Comparison of ENCODE assay signal across 11 cellular contexts in genomic region chr1:198756470-198756869, GRCh38.
DNase-seq lines count a peak whose midpoint lies in the region; ATAC-seq, FAIRE-seq and TF ChIP-seq lines count a peak whose summit lies in the region.
"Had no signal": no experiment of that assay in that cellular context is flagged by ENCODE, and none has a peak within 500 bp of the region (broad histone marks: within the 10 kb centered on the region; RNA-seq: fewer than 3 reads in every experiment).

No MANE protein-coding gene starts in this region.

- no peak overlapping the region for H2AFZ ChIP-seq in KMS-11 (ENCODE audit: low read depth)
- H2AFZ ChIP-seq: parathyroid adenoma had no signal

- no peak overlapping the region for H3K27ac ChIP-seq in CD8-positive, alpha-beta T cell (ENCODE audit: low read depth, low read length)
- no peak overlapping the region for H3K27ac ChIP-seq in KMS-11
- no peak overlapping the region for H3K27ac ChIP-seq in lower lobe of right lung
- no peak overlapping the region for H3K27ac ChIP-seq in small intestine (ENCODE audit: low read depth in 1 of 2, low read length in 1 of 2)
- H3K27ac ChIP-seq: parathyroid adenoma had no signal

- H3K4me1 ChIP-seq in CD8-positive, alpha-beta T cell (ENCODE audit: insufficient read depth, low read length) = no peaks in the 10 kb centered on the region
- H3K4me1 ChIP-seq in KMS-11 (ENCODE audit: low read depth, poor library complexity, severe bottlenecking) = no peaks in the 10 kb centered on the region
- no peaks in the 10 kb centered on the region for H3K4me1 ChIP-seq in lower lobe of right lung
- no peaks in the 10 kb centered on the region for H3K4me1 ChIP-seq in small intestine (ENCODE audit: control insufficient read depth in 2 of 2, insufficient read depth in 1 of 2, low read depth in 1 of 2, low read length in 1 of 2)
- H3K4me1 ChIP-seq: parathyroid adenoma had no signal

- H3K9me3 ChIP-seq in CD8-positive, alpha-beta T cell (ENCODE audit: low read length) = no peaks in the 10 kb centered on the region
- H3K9me3 ChIP-seq in lower lobe of right lung (no peaks in the 10 kb centered on the region), small intestine (ENCODE audit: control insufficient read depth, low read depth) (no peaks in the 10 kb centered on the region)

- H3K4me3 ChIP-seq in CD8-positive, alpha-beta T cell (ENCODE audit: low read depth, low read length) = no peak overlapping the region
- H3K4me3 ChIP-seq in KMS-11 (IDR thresholded peaks at IDR 0.05; ENCODE audit: insufficient read depth, low read depth, low read length) (no peak overlapping the region), lower lobe of right lung (no peak overlapping the region), small intestine (ENCODE audit: low read depth in 1 of 2, low read length in 2 of 2) (no peak overlapping the region)

- no peak for TF ChIP-seq CTCF in CD8-positive, alpha-beta T cell (IDR thresholded peaks at IDR 0.05)
- peak; percentile 61; the same call in 1 of the 2 replicates for TF ChIP-seq CTCF in KMS-11 (conservative IDR thresholded peaks at IDR 0.05; ENCODE audit: low read depth, low read length)
- TF ChIP-seq CTCF in lower lobe of right lung (IDR thresholded peaks at IDR 0.05) = peak; percentile 42

- H3K4me3 Mint-ChIP-seq in CD8-positive, alpha-beta T cell = no peak overlapping the region
- H3K4me3 Mint-ChIP-seq in activated naive CD8-positive, alpha-beta T cell treated with anti-CD3 and anti-CD28 coated beads for 36 hours = no peak overlapping the region
- H3K4me3 Mint-ChIP-seq: stimulated activated naive CD8-positive, alpha-beta T cell treated with anti-CD3 and anti-CD28 coated beads, Interleukin-15, amount 100 ng/mL, for 72 hours had no signal

- H3K36me3 Mint-ChIP-seq in CD8-positive, alpha-beta T cell = peaks cover 47% of the 10 kb centered on the region
- H3K36me3 Mint-ChIP-seq in activated naive CD8-positive, alpha-beta T cell treated with anti-CD3 and anti-CD28 coated beads for 36 hours = peaks cover 43% of the 10 kb centered on the region

- peaks cover 2% of the 10 kb centered on the region for H3K9me3 Mint-ChIP-seq in CD8-positive, alpha-beta T cell
- H3K9me3 Mint-ChIP-seq in activated naive CD8-positive, alpha-beta T cell treated with anti-CD3 and anti-CD28 coated beads for 36 hours = peaks cover 4% of the 10 kb centered on the region
- H3K9me3 Mint-ChIP-seq: stimulated activated naive CD8-positive, alpha-beta T cell treated with anti-CD3 and anti-CD28 coated beads, Interleukin-15, amount 100 ng/mL, for 72 hours had no signal

- H3K9ac ChIP-seq in KMS-11 = no peak overlapping the region
- H3K9ac ChIP-seq: parathyroid adenoma had no signal

- H3K27ac Mint-ChIP-seq in CD8-positive, alpha-beta T cell = no peak overlapping the region
- H3K27ac Mint-ChIP-seq in activated naive CD8-positive, alpha-beta T cell treated with anti-CD3 and anti-CD28 coated beads for 36 hours = peak overlapping the region; percentile 72

- H3K79me2 ChIP-seq in KMS-11 (ENCODE audit: insufficient read depth, low read depth) = no peaks in the 10 kb centered on the region
- H3K79me2 ChIP-seq: parathyroid adenoma had no signal

- peaks cover 24% of the 10 kb centered on the region for H3K4me1 Mint-ChIP-seq in CD8-positive, alpha-beta T cell (ENCODE audit: low read depth)
- H3K4me1 Mint-ChIP-seq in activated naive CD8-positive, alpha-beta T cell treated with anti-CD3 and anti-CD28 coated beads for 36 hours = peaks cover 13% of the 10 kb centered on the region

- H3K4me2 ChIP-seq in KMS-11 = no peak overlapping the region

- FAIRE-seq in small intestine (lab: Jason Lieb, UNC) = no peak

- no peaks in the 10 kb centered on the region for H4K20me1 ChIP-seq in KMS-11 (ENCODE audit: insufficient read depth)

- peak; percentile 30 for ATAC-seq in CD8-positive, alpha-beta T cell
- ATAC-seq in lower lobe of right lung = peak in 1 of 2 donors; percentile 64
- no peak for ATAC-seq in HG03025 (IDR thresholded peaks at IDR 0.05; ENCODE audit: low FRiP score, unreplicated experiment)
- ATAC-seq: stimulated activated naive CD8-positive, alpha-beta T cell treated with anti-CD3 and anti-CD28 coated beads, Interleukin-15, amount 100 ng/mL, for 72 hours had no signal

- CTCF ChIA-PET in CD8-positive, alpha-beta T cell (lab: Charles Lee) = interaction anchor here (1.6 to 2.1 kb wide), 2 partner anchors 356 to 486 kb away, joined by 6 to 16 read pairs; no protein-coding TSS in a partner anchor

- POLR2A ChIA-PET in CD8-positive, alpha-beta T cell (lab: Charles Lee) = interaction anchor here (1.2 kb wide), 1 partner anchor 12 kb away, joined by 5 read pairs; no protein-coding TSS in a partner anchor

- DNase-seq in CD8-positive, alpha-beta T cell = no peak
- DNase-seq in activated naive CD8-positive, alpha-beta T cell treated with anti-CD3 and anti-CD28 coated beads for 36 hours = no peak
- DNase-seq in lower lobe of right lung (no peak), HuH-7 (ENCODE audit: low spot score) (no peak), small intestine (no peak)
- no peak for DNase-seq in activated CD4-positive, CD25-positive, alpha-beta regulatory T cell (lab: John Stamatoyannopoulos, UW)
- DNase-seq: stimulated activated naive CD8-positive, alpha-beta T cell treated with anti-CD3 and anti-CD28 coated beads, Interleukin-15, amount 100 ng/mL, for 72 hours; T-helper 1 cell had no signal

- no peaks in the 10 kb centered on the region for H3K27me3 ChIP-seq in CD8-positive, alpha-beta T cell (ENCODE audit: insufficient read depth, low read length)
- no peaks in the 10 kb centered on the region for H3K27me3 ChIP-seq in KMS-11 (ENCODE audit: insufficient read depth, low read depth)
- H3K27me3 ChIP-seq in lower lobe of right lung (ENCODE audit: low read depth) = no peaks in the 10 kb centered on the region
- H3K27me3 ChIP-seq in small intestine (ENCODE audit: control insufficient read depth in 2 of 2, insufficient read depth in 2 of 2, low read length in 2 of 2) = no peaks in the 10 kb centered on the region

- peaks cover 39% of the 10 kb centered on the region for H3K36me3 ChIP-seq in CD8-positive, alpha-beta T cell (ENCODE audit: insufficient read depth, low read length)
- H3K36me3 ChIP-seq in KMS-11 (ENCODE audit: insufficient read depth) (no peaks in the 10 kb centered on the region), lower lobe of right lung (peaks cover 9% of the 10 kb centered on the region), small intestine (ENCODE audit: control insufficient read depth in 2 of 2, insufficient read depth in 2 of 2, low read length in 2 of 2) (no peaks in the 10 kb centered on the region)

- H3K27me3 Mint-ChIP-seq in CD8-positive, alpha-beta T cell (ENCODE audit: low read depth) = no peaks in the 10 kb centered on the region
- no peaks in the 10 kb centered on the region for H3K27me3 Mint-ChIP-seq in activated naive CD8-positive, alpha-beta T cell treated with anti-CD3 and anti-CD28 coated beads for 36 hours
- H3K27me3 Mint-ChIP-seq: stimulated activated naive CD8-positive, alpha-beta T cell treated with anti-CD3 and anti-CD28 coated beads, Interleukin-15, amount 100 ng/mL, for 72 hours had no signal

- intact Hi-C loops in CD8-positive, alpha-beta T cell (cut with DNase I, micrococcal nuclease) = loop anchor here (5.0 kb wide), 3 partner anchors 181 to 486 kb away; no protein-coding TSS in a partner anchor
- intact Hi-C loops in lower lobe of right lung (cut with DNase I) = no loop called here
